ENCODE assay signal across 10 cellular contexts in genomic region chr11:31817054-31817620, GRCh38. TPM values are rescaled to one million over a fixed set of nuclear protein-coding genes. Genes with fewer than 3 reads are reported as not detected.
DNase-seq lines count a peak whose midpoint lies in the region; ATAC-seq and TF ChIP-seq lines count a peak whose summit lies in the region.
"Had no signal": no experiment of that assay in that cellular context is flagged by ENCODE, and none has a peak within 500 bp of the region (broad histone marks: within the 10 kb centered on the region; RNA-seq: fewer than 3 reads in every experiment).

No MANE protein-coding gene starts in this region.

- no TSS peak for BruUV-seq in mammary epithelial cell (replicated peaks; lab: Mats Ljungman, UMichigan)

- H3K9me3 ChIP-seq in mammary epithelial cell (replicated peaks; ENCODE audit: insufficient read depth, low read length): peaks cover 2% of the 10 kb centered on the region

- H3K36me3 Mint-ChIP-seq in nephron (ENCODE audit: low read depth): no peaks in the 10 kb centered on the region

- intact Hi-C loops in mammary epithelial cell (cut with micrococcal nuclease): no loop called here

- H3K27me3 ChIP-seq in mammary epithelial cell (ENCODE audit: insufficient read depth, low read length): peaks cover 86% of the 10 kb centered on the region

- H3K9ac ChIP-seq in mammary epithelial cell (ENCODE audit: insufficient read depth, low read length): no peak overlapping the region

- TF ChIP-seq CTCF in mammary epithelial cell (conservative IDR thresholded peaks at IDR 0.05 in 1 of 2, IDR thresholded peaks at IDR 0.05 in 1 of 2; ENCODE audit: extremely low read depth in 1 of 2, insufficient read depth in 1 of 2, low read depth in 1 of 2, low read length in 2 of 2) (no peak), nephron (IDR thresholded peaks at IDR 0.05; ENCODE audit: unreplicated experiment in 3 of 3) (no peak)

- no peaks in the 10 kb centered on the region for H3K36me3 ChIP-seq in mammary epithelial cell (ENCODE audit: insufficient read depth, low read length)

- dilution Hi-C loops in mammary epithelial cell (cut with HindIII; ENCODE audit: low sequenced_read_pairs): no loop called here

- in situ Hi-C loops in mammary epithelial cell (cut with MboI; ENCODE audit: low sequenced_read_pairs in 2 of 2): no loop called here

- H3K27me3 Mint-ChIP-seq in nephron (ENCODE audit: low read depth): peaks cover 43% of the 10 kb centered on the region

- H4K20me1 ChIP-seq in mammary epithelial cell (ENCODE audit: insufficient read depth, low read length): no peaks in the 10 kb centered on the region

- H3K27ac ChIP-seq in mammary epithelial cell (ENCODE audit: insufficient read depth, low read depth, low read length): no peak overlapping the region

- CTCF ChIA-PET in HEK293T (lab: Yijun Ruan, JAX): no interaction called here
- CTCF ChIA-PET in mammary epithelial cell (lab: Charles Lee; ENCODE audit: low non-redundant PET): no interaction called here

- H3K4me2 ChIP-seq in mammary epithelial cell (ENCODE audit: insufficient read depth, low read depth, low read length): peak overlapping the region; percentile 80

- no peaks in the 10 kb centered on the region for H3K9me3 Mint-ChIP-seq in nephron

- peak overlapping the region; percentile 65 for H2AFZ ChIP-seq in mammary epithelial cell (ENCODE audit: low read depth, low read length)

- no peaks in the 10 kb centered on the region for H3K79me2 ChIP-seq in mammary epithelial cell (ENCODE audit: insufficient read depth, low read length)

- POLR2A ChIA-PET in HEK293T (lab: Yijun Ruan, JAX): interaction anchor here (1.2 kb wide), 1 partner anchor 447 kb away, joined by 4 read pairs; the partner anchor contains the start of genes DCDC1 and DNAJC24

- H3K4me3 ChIP-seq in mammary epithelial cell (replicated peaks in 1 of 3; ENCODE audit: insufficient read depth in 1 of 3, low read depth in 2 of 3, low read length in 3 of 3): peak overlapping the region in 1 of 3 experiments; percentile 9
- H3K4me3 ChIP-seq: lung had no signal

- H3K27ac Mint-ChIP-seq in nephron: no peak overlapping the region

- DNase-seq in COR-L47 (lab: John Stamatoyannopoulos, UW): peak; percentile 28
- DNase-seq in HEK293T (ENCODE audit: extremely low spot score): peak; percentile 51
- peak; percentile 17 for DNase-seq in mammary epithelial cell
- no peak for DNase-seq in stimulated activated CD4-positive, alpha-beta T cell treated with anti-CD3 and anti-CD28 coated beads, Interleukin-4, amount 100 ng/mL, for 4 hours
- no peak for DNase-seq in dedifferentiated amniotic fluid mesenchymal stem cell (ENCODE audit: extremely low spot score)
- no peak for DNase-seq in occipital lobe (lab: John Stamatoyannopoulos, UW)
- DNase-seq: NCI-H1436 had no signal

- peak overlapping the region; percentile 35 to 70 (median 63) for H3K4me3 Mint-ChIP-seq in nephron

- peaks cover 24% of the 10 kb centered on the region for H3K4me1 Mint-ChIP-seq in nephron

- ATAC-seq in GM18909 (IDR thresholded peaks at IDR 0.05; ENCODE audit: poor library complexity, unreplicated experiment): no peak

- peaks cover 34% of the 10 kb centered on the region for H3K4me1 ChIP-seq in mammary epithelial cell (ENCODE audit: insufficient read depth, low read length)

- 2% methylated on average over 31 of the region's 48 CpGs for WGBS in mammary epithelial cell (ENCODE audit: low coverage, missing lambda C conversion rate)

TF ChIP-seq in HEK293T, 16 proteins besides CTCF, POLR2A, EP300 and RAD21:
- no peak for TF ChIP-seq BHLHE40 (IDR thresholded peaks at IDR 0.05; ENCODE audit: borderline replicate concordance)
- no peak for TF ChIP-seq FOXK2 (IDR thresholded peaks at IDR 0.05)
- TF ChIP-seq NFRKB (IDR thresholded peaks at IDR 0.05): no peak
- no peak for TF ChIP-seq HDGF (IDR thresholded peaks at IDR 0.05; ENCODE audit: borderline replicate concordance)
- no peak for TF ChIP-seq SUZ12 (IDR thresholded peaks at IDR 0.05)
- no peak for TF ChIP-seq ELF4 (IDR thresholded peaks at IDR 0.05)
- TF ChIP-seq SP1 (IDR thresholded peaks at IDR 0.05): no peak
- TF ChIP-seq ARNT (IDR thresholded peaks at IDR 0.05): no peak
- no peak for TF ChIP-seq PKNOX1 (IDR thresholded peaks at IDR 0.05)
- no peak for TF ChIP-seq LEF1 (IDR thresholded peaks at IDR 0.05; ENCODE audit: borderline replicate concordance)
- no peak; the same call in 1 of the 2 replicates for TF ChIP-seq CTBP1 (IDR thresholded peaks at IDR 0.05; ENCODE audit: borderline replicate concordance)
- TF ChIP-seq TARDBP (IDR thresholded peaks at IDR 0.05): 0 out of 2 replicates have a peak, but pooled peaks have one; percentile 44
- no peak for TF ChIP-seq ZNF384 (IDR thresholded peaks at IDR 0.05)
- TF ChIP-seq FOXA1 (IDR thresholded peaks at IDR 0.05): no peak
- TF ChIP-seq L3MBTL2 (conservative IDR thresholded peaks at IDR 0.05): peak; percentile 72
- TF ChIP-seq FOXM1 (IDR thresholded peaks at IDR 0.05; ENCODE audit: borderline replicate concordance): no peak

RNA-seq across cellular contexts. Expression of gene PAX6, which starts 6.0 kb away (rescaled TPM):
- total RNA-seq in mammary epithelial cell (1 to 10 TPM in 1 of 2 donors, under 1 TPM in 1; 0.40 to 1.0 TPM), occipital lobe (16.4 TPM)
- not detected for polyA plus RNA-seq in mammary epithelial cell
- polyA minus RNA-seq in mammary epithelial cell: not detected
- total RNA-seq: lung had no signal

Comparison
In these comparisons a context has a peak if more than half of its experiments do, and no peak if none do; other contexts are left out.
1. DNase-seq: peak in COR-L47 (single experiment), HEK293T (single experiment) and mammary epithelial cell (single experiment); none in stimulated activated CD4-positive, alpha-beta T cell treated with anti-CD3 and anti-CD28 coated beads, Interleukin-4, amount 100 ng/mL, for 4 hours (0 of 2), dedifferentiated amniotic fluid mesenchymal stem cell (single experiment) and occipital lobe (single experiment).